9 cellular contexts compared by ENCODE assay signal in genomic region chr1:161447040-161447756, GRCh38. TPM values are rescaled to one million over a fixed set of nuclear protein-coding genes. Genes with fewer than 3 reads are reported as not detected.
DNase-seq lines count a peak whose midpoint lies in the region; ATAC-seq and TF ChIP-seq lines count a peak whose summit lies in the region.
"Not testable (repeated sequence)": the region's sequence is repeated elsewhere in the genome, so short reads cannot be mapped to it uniquely, and the experiment has no call there.
"Had no signal": no experiment of that assay in that cellular context is flagged by ENCODE, and none has a peak within 500 bp of the region (broad histone marks: within the 10 kb centered on the region; RNA-seq: fewer than 3 reads in every experiment).

No MANE protein-coding gene starts in this region.

- DNase-seq in RWPE2 (ENCODE audit: low spot score); body of pancreas; right lobe of liver: not testable (repeated sequence)

- H3K9me3 ChIP-seq in RWPE2 (ENCODE audit: severe bottlenecking); body of pancreas; right lobe of liver: not testable (repeated sequence)

- not testable (repeated sequence) for TF ChIP-seq CTCF in RWPE2 (IDR thresholded peaks at IDR 0.05; ENCODE audit: poor library complexity, severe bottlenecking); body of pancreas (IDR thresholded peaks at IDR 0.05); right lobe of liver (IDR thresholded peaks at IDR 0.05)

- not testable (repeated sequence) for H3K27ac ChIP-seq in RWPE2 (ENCODE audit: poor library complexity, severe bottlenecking); body of pancreas; right lobe of liver

- TF ChIP-seq POLR2A in body of pancreas (IDR thresholded peaks at IDR 0.05); right lobe of liver (IDR thresholded peaks at IDR 0.05): not testable (repeated sequence)

- H3K4me1 ChIP-seq in RWPE2 (ENCODE audit: insufficient read depth, poor library complexity, severe bottlenecking); body of pancreas; right lobe of liver: not testable (repeated sequence)

- intact Hi-C loops in body of pancreas (cut with DNase I); right lobe of liver (cut with DNase I): not testable (repeated sequence)

- not testable (repeated sequence) for H3K27me3 ChIP-seq in RWPE2 (ENCODE audit: insufficient read depth, poor library complexity, severe bottlenecking); body of pancreas; right lobe of liver

- ATAC-seq in GM19025 (IDR thresholded peaks at IDR 0.05; ENCODE audit: low read depth, unreplicated experiment) (peak; percentile 37), GM21529 (IDR thresholded peaks at IDR 0.05; ENCODE audit: unreplicated experiment) (peak; percentile 56), HG02840 (IDR thresholded peaks at IDR 0.05; ENCODE audit: low FRiP score, unreplicated experiment) (peak; percentile 56), HG03280 (IDR thresholded peaks at IDR 0.05; ENCODE audit: unreplicated experiment) (peak; percentile 42), RWPE2 (ENCODE audit: low read depth) (peak; percentile 52), body of pancreas (peak; percentile 53), right lobe of liver (peak; percentile 49 to 85 (median 76))

- not testable (repeated sequence) for H3K36me3 ChIP-seq in RWPE2 (ENCODE audit: low read depth); body of pancreas (replicated peaks in 1 of 2; ENCODE audit: insufficient read depth in 1 of 2, low read depth in 2 of 2); right lobe of liver

- not testable (repeated sequence) for H3K4me3 ChIP-seq in RWPE2 (ENCODE audit: severe bottlenecking); body of pancreas; right lobe of liver

- no CpG with 5 or more reads among the region's 79 CpGs for WGBS in body of pancreas, 2 donors
- no CpG with 5 or more reads among the region's 79 CpGs for WGBS in right lobe of liver (ENCODE audit: insufficient coverage, low coverage, low lambda C conversion rate, missing lambda C conversion rate)

RNA-seq across cellular contexts. Expression of gene FCGR2A, which starts 58.1 kb away (rescaled TPM):
- total RNA-seq in body of pancreas (10 to 100 TPM; 30.0 to 51.6 TPM), right lobe of liver (10 to 100 TPM in 3 of 6 experiments, 1 to 10 TPM in 3; 4.7 to 22.1 (median 13.6) TPM)
- total RNA-seq: HT-29, smooth muscle cell had no signal
